ENCODE assay signal across 33 cellular contexts in genomic region chr1:28803662-28804061, GRCh38. TPM values are rescaled to one million over a fixed set of nuclear protein-coding genes. Genes with fewer than 3 reads are reported as not detected.
"Had no signal": no experiment of that assay in that cellular context is flagged by ENCODE, and none has a peak within 500 bp of the region (broad histone marks: within the 10 kb centered on the region; RNA-seq: fewer than 3 reads in every experiment).

No MANE protein-coding gene starts in this region.

- H3K4me1 ChIP-seq: left lung, lower lobe of right lung, pancreas, prostate gland, stomach, testis, thyroid gland, transverse colon, upper lobe of left lung, vagina had no signal

- H3K36me3 Mint-ChIP-seq: immature natural killer cell; mesothelial cell of epicardium; naive B cell; stimulated activated naive B cell treated with anti-CD40 and anti-IgM and Interleukin-4, amounts not matched to agents 10 μg/mL and 1 μg/mL and 100 μg/mL, for 72 hours had no signal

- H3K36me3 ChIP-seq: left lung, lower lobe of right lung, pancreas, prostate gland, stomach, thyroid gland, transverse colon, upper lobe of left lung, vagina had no signal

- H3K4me3 ChIP-seq: left lung, lower lobe of right lung, pancreas, prostate gland, skin epidermis, stomach, testis, thyroid gland, transverse colon, upper lobe of left lung, vagina had no signal

- H3K27me3 ChIP-seq: pancreas, testis, thyroid gland, upper lobe of left lung, vagina had no signal

- H3K27ac Mint-ChIP-seq: immature natural killer cell; mesothelial cell of epicardium; naive B cell; nephron; stimulated activated naive B cell treated with anti-CD40 and anti-IgM and Interleukin-4, amounts not matched to agents 10 μg/mL and 1 μg/mL and 100 μg/mL, for 72 hours had no signal

- H3K4me1 Mint-ChIP-seq: immature natural killer cell; nephron; stimulated activated naive B cell treated with anti-CD40 and anti-IgM and Interleukin-4, amounts not matched to agents 10 μg/mL and 1 μg/mL and 100 μg/mL, for 72 hours had no signal

- ATAC-seq: left colon; left lung; lower lobe of right lung; pancreas; right cardiac atrium; sciatic nerve; stimulated activated naive B cell treated with anti-CD40 and anti-IgM and Interleukin-4, amounts not matched to agents 10 μg/mL and 1 μg/mL and 100 μg/mL, for 72 hours; stimulated activated naive CD8-positive, alpha-beta T cell treated with anti-CD3 and anti-CD28 coated beads, Interleukin-15, Interleukin-2, amounts not matched to agents 100 U/mL and 50 U/mL, for 24 hours had no signal

- DNase-seq: hypothalamus; immature natural killer cell; kidney; left colon; left lung; lower lobe of right lung; mesendoderm; naive B cell; pancreas; retina; right cardiac atrium; stimulated activated CD4-positive, alpha-beta T cell treated with anti-CD3 and anti-CD28 coated beads, Interleukin-12 subunit alpha, Interleukin-12 subunit beta, amount 100 ng/mL, for 4 hours; stimulated activated CD4-positive, alpha-beta T cell treated with anti-CD3 and anti-CD28 coated beads, Interleukin-15, amount 100 ng/mL, for 24 hours; stimulated activated CD4-positive, alpha-beta T cell treated with anti-CD3 and anti-CD28 coated beads, Interleukin-2, amount 100 ng/mL, for 24 hours; stimulated activated CD4-positive, alpha-beta T cell treated with anti-CD3 and anti-CD28 coated beads, Interleukin-4, amount 100 ng/mL, for 1 hour; stimulated activated naive B cell treated with anti-CD40 and anti-IgM and Interleukin-4, amounts not matched to agents 10 μg/mL and 1 μg/mL and 100 μg/mL, for 72 hours; stimulated activated naive CD8-positive, alpha-beta T cell treated with anti-CD3 and anti-CD28 coated beads, Interleukin-15, Interleukin-2, amounts not matched to agents 100 U/mL and 50 U/mL, for 24 hours; stomach; testis; thyroid gland; transverse colon; upper lobe of left lung had no signal

- H3K9me3 ChIP-seq: left lung, lower lobe of right lung, pancreas, prostate gland, stomach, testis, thyroid gland, transverse colon, upper lobe of left lung, vagina had no signal

- H3K4me3 Mint-ChIP-seq: immature natural killer cell; mesothelial cell of epicardium; naive B cell; nephron; neural crest cell; stimulated activated naive B cell treated with anti-CD40 and anti-IgM and Interleukin-4, amounts not matched to agents 10 μg/mL and 1 μg/mL and 100 μg/mL, for 72 hours had no signal

- H3K9me3 Mint-ChIP-seq: immature natural killer cell, mesothelial cell of epicardium, nephron, neural crest cell had no signal

- H3K27ac ChIP-seq: left lung, lower lobe of right lung, pancreas, prostate gland, skin epidermis, stomach, testis, thyroid gland, transverse colon, upper lobe of left lung, vagina had no signal

RNA-seq across cellular contexts. Expression of gene OPRD1, which starts 8.3 kb away (rescaled TPM):
- total RNA-seq: kidney, left lung, liver, lower lobe of right lung, mononuclear cell, omental fat pad, right cardiac atrium, sciatic nerve, upper lobe of left lung had no signal
- polyA plus RNA-seq: urinary bladder had no signal
